Comparison of ENCODE assay signal across 2 cellular contexts in the genomic region with DNA sequence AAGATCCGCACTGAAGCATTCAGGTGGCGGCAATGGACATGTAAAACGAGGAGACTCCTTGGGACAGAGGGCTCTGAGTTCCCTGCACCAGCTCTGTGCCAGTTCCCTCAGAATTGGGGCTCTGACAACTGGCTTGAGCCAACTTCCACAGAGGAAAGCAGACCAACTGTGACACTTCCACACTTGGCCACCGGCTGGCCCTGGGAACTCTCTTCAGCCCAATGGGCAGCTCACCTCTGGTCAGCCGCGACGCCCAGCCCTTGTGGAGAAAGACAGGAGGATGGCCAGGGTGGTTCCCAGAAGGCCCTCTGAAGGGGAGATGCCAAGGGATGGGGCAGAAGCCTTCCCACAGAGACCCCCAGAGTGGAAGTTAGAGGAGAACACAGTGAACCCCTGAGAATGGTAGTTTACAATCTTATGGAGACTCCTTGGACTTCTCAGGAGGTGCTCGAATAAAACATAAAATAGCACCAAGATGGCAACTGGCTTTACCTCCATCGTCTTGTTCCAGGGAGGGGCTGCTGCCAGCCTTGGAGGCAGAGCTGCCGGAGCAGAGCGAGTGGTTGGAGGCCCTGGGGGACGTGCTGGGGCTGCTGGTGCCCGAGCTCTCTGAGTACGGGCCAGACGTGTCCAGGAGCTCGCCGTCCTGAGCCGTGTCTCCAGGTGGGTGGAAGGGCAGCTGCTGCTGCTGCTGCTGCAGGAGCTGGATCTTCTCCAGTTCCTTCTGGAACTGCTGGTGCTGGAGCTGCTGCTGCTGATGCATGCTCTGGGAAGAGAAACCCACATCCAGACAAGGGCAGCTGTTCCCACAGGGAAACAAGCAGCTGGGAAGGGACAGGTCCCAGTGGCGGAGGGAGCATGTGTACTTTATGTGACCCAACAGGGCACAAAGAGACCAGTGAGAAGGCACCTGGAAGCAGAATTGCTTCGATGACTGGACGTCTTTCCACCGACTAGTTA.
TF ChIP-seq lines count a peak whose summit lies in the region.

No MANE protein-coding gene starts in this region.

TF ChIP-seq in WTC11, 78 proteins besides CTCF, POLR2A, EP300 and RAD21:
- TF ChIP-seq, protein P1, sequence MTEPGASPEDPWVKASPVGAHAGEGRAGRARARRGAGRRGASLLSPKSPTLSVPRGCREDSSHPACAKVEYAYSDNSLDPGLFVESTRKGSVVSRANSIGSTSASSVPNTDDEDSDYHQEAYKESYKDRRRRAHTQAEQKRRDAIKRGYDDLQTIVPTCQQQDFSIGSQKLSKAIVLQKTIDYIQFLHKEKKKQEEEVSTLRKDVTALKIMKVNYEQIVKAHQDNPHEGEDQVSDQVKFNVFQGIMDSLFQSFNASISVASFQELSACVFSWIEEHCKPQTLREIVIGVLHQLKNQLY (CRISPR knock-in tag; IDR thresholded peaks at IDR 0.05): no peak
- TF ChIP-seq, protein P2, sequence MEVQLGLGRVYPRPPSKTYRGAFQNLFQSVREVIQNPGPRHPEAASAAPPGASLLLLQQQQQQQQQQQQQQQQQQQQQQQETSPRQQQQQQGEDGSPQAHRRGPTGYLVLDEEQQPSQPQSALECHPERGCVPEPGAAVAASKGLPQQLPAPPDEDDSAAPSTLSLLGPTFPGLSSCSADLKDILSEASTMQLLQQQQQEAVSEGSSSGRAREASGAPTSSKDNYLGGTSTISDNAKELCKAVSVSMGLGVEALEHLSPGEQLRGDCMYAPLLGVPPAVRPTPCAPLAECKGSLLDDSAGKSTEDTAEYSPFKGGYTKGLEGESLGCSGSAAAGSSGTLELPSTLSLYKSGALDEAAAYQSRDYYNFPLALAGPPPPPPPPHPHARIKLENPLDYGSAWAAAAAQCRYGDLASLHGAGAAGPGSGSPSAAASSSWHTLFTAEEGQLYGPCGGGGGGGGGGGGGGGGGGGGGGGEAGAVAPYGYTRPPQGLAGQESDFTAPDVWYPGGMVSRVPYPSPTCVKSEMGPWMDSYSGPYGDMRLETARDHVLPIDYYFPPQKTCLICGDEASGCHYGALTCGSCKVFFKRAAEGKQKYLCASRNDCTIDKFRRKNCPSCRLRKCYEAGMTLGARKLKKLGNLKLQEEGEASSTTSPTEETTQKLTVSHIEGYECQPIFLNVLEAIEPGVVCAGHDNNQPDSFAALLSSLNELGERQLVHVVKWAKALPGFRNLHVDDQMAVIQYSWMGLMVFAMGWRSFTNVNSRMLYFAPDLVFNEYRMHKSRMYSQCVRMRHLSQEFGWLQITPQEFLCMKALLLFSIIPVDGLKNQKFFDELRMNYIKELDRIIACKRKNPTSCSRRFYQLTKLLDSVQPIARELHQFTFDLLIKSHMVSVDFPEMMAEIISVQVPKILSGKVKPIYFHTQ (CRISPR knock-in tag; IDR thresholded peaks at IDR 0.05): no peak
- TF ChIP-seq SP1 (CRISPR knock-in tag; conservative IDR thresholded peaks at IDR 0.05) (no peak), SMAD3 (CRISPR knock-in tag; IDR thresholded peaks at IDR 0.05; ENCODE audit: borderline replicate concordance) (no peak), ETV6 (CRISPR knock-in tag; IDR thresholded peaks at IDR 0.05) (no peak), ZNF219 (CRISPR knock-in tag; IDR thresholded peaks at IDR 0.05; ENCODE audit: borderline replicate concordance) (no peak), ZNF263 (CRISPR knock-in tag; IDR thresholded peaks at IDR 0.05; ENCODE audit: low read depth) (no peak), ZNF423 (CRISPR knock-in tag; IDR thresholded peaks at IDR 0.05) (no peak), RORB (CRISPR knock-in tag; IDR thresholded peaks at IDR 0.05) (no peak), NFE2L1 (CRISPR knock-in tag; IDR thresholded peaks at IDR 0.05) (no peak), ATF1 (CRISPR knock-in tag; IDR thresholded peaks at IDR 0.05) (no peak), SOX15 (CRISPR knock-in tag; IDR thresholded peaks at IDR 0.05) (no peak), ZNF396 (CRISPR knock-in tag; IDR thresholded peaks at IDR 0.05; ENCODE audit: borderline replicate concordance) (no peak), ESRRA (CRISPR knock-in tag; IDR thresholded peaks at IDR 0.05; ENCODE audit: borderline replicate concordance) (no peak), RELA (CRISPR knock-in tag; IDR thresholded peaks at IDR 0.05; ENCODE audit: borderline replicate concordance) (no peak), ZNF121 (CRISPR knock-in tag; IDR thresholded peaks at IDR 0.05) (no peak)
- TF ChIP-seq, protein P3, sequence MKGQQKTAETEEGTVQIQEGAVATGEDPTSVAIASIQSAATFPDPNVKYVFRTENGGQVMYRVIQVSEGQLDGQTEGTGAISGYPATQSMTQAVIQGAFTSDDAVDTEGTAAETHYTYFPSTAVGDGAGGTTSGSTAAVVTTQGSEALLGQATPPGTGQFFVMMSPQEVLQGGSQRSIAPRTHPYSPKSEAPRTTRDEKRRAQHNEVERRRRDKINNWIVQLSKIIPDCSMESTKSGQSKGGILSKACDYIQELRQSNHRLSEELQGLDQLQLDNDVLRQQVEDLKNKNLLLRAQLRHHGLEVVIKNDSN (CRISPR knock-in tag; IDR thresholded peaks at IDR 0.05): no peak
- TF ChIP-seq, protein P4, sequence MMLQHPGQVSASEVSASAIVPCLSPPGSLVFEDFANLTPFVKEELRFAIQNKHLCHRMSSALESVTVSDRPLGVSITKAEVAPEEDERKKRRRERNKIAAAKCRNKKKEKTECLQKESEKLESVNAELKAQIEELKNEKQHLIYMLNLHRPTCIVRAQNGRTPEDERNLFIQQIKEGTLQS (CRISPR knock-in tag; conservative IDR thresholded peaks at IDR 0.05): no peak
- TF ChIP-seq, protein P5, sequence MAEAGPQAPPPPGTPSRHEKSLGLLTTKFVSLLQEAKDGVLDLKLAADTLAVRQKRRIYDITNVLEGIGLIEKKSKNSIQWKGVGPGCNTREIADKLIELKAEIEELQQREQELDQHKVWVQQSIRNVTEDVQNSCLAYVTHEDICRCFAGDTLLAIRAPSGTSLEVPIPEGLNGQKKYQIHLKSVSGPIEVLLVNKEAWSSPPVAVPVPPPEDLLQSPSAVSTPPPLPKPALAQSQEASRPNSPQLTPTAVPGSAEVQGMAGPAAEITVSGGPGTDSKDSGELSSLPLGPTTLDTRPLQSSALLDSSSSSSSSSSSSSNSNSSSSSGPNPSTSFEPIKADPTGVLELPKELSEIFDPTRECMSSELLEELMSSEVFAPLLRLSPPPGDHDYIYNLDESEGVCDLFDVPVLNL (CRISPR knock-in tag; IDR thresholded peaks at IDR 0.05; ENCODE audit: borderline replicate concordance, low read depth): no peak
- TF ChIP-seq, protein P6, sequence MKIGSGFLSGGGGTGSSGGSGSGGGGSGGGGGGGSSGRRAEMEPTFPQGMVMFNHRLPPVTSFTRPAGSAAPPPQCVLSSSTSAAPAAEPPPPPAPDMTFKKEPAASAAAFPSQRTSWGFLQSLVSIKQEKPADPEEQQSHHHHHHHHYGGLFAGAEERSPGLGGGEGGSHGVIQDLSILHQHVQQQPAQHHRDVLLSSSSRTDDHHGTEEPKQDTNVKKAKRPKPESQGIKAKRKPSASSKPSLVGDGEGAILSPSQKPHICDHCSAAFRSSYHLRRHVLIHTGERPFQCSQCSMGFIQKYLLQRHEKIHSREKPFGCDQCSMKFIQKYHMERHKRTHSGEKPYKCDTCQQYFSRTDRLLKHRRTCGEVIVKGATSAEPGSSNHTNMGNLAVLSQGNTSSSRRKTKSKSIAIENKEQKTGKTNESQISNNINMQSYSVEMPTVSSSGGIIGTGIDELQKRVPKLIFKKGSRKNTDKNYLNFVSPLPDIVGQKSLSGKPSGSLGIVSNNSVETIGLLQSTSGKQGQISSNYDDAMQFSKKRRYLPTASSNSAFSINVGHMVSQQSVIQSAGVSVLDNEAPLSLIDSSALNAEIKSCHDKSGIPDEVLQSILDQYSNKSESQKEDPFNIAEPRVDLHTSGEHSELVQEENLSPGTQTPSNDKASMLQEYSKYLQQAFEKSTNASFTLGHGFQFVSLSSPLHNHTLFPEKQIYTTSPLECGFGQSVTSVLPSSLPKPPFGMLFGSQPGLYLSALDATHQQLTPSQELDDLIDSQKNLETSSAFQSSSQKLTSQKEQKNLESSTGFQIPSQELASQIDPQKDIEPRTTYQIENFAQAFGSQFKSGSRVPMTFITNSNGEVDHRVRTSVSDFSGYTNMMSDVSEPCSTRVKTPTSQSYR (CRISPR knock-in tag; IDR thresholded peaks at IDR 0.05): no peak

TF ChIP-seq in HepG2, 621 proteins besides CTCF, POLR2A, EP300 and RAD21:
- TF ChIP-seq, protein P7, sequence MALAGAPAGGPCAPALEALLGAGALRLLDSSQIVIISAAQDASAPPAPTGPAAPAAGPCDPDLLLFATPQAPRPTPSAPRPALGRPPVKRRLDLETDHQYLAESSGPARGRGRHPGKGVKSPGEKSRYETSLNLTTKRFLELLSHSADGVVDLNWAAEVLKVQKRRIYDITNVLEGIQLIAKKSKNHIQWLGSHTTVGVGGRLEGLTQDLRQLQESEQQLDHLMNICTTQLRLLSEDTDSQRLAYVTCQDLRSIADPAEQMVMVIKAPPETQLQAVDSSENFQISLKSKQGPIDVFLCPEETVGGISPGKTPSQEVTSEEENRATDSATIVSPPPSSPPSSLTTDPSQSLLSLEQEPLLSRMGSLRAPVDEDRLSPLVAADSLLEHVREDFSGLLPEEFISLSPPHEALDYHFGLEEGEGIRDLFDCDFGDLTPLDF (CRISPR knock-in tag; IDR thresholded peaks at IDR 0.05): no peak
- 0 out of 2 replicates have a peak, but pooled peaks have one; percentile 35 for TF ChIP-seq ZNF776 (CRISPR knock-in tag; IDR thresholded peaks at IDR 0.05)
